In the genomic region with DNA sequence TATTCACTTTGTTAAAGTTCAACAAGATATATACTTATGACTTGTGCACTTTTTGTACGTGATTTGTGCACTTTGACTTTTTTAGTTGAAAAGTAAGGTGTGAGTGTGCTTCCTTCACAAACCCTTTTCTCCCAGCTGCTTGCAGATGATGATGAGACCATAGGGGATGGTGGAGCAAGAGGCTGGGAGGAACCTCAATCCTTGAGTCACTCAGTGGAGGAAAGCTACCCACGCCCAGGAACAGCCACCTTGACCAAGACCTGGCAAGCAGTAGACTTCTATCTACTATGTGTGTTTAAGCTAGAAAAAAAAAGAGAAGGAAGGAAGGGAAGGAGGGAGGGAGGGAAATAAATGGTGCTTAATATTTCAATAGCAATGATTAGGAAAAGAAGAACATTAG, we compare ENCODE assay signal across 22 cellular contexts.
"Had no signal": no experiment of that assay in that cellular context is flagged by ENCODE, and none has a peak within 500 bp of the region (broad histone marks: within the 10 kb centered on the region; RNA-seq: fewer than 3 reads in every experiment).

No MANE protein-coding gene starts in this region.

- H3K27ac Mint-ChIP-seq: endodermal cell; naive thymus-derived CD4-positive, alpha-beta T cell; nephron progenitor cell had no signal

- DNase-seq: effector CD4-positive, alpha-beta T cell; endodermal cell; esophagus squamous epithelium; foreskin keratinocyte; heart left ventricle; hippocampal formation; left colon; left ventricle myocardium superior; mesendoderm; naive thymus-derived CD4-positive, alpha-beta T cell; nephron progenitor cell; posterior cingulate gyrus; sigmoid colon; stimulated activated CD4-positive, alpha-beta T cell treated with anti-CD3 and anti-CD28 coated beads, Interleukin-12 subunit alpha, Interleukin-12 subunit beta, amount 100 ng/mL, for 4 hours; stimulated activated CD4-positive, alpha-beta T cell treated with anti-CD3 and anti-CD28 coated beads, Interleukin-2, amount 100 ng/mL, for 48 hours; stimulated activated naive CD8-positive, alpha-beta T cell treated with anti-CD3 and anti-CD28 coated beads, Interleukin-15, Interleukin-2, amounts not matched to agents 100 U/mL and 50 U/mL, for 24 hours; upper lobe of right lung had no signal

- H3K36me3 ChIP-seq: esophagus squamous epithelium, heart left ventricle, sigmoid colon, tibial nerve, upper lobe of right lung, vagina had no signal

- H3K9me3 ChIP-seq: esophagus squamous epithelium, heart left ventricle, sigmoid colon, tibial nerve, upper lobe of right lung, vagina had no signal

- H3K27ac ChIP-seq: coronary artery, heart left ventricle, sigmoid colon, tibial nerve, upper lobe of right lung, vagina had no signal

- ATAC-seq: foreskin keratinocyte; heart left ventricle; left colon; left ventricle myocardium superior; naive thymus-derived CD4-positive, alpha-beta T cell; stimulated activated naive CD8-positive, alpha-beta T cell treated with anti-CD3 and anti-CD28 coated beads, Interleukin-15, Interleukin-2, amounts not matched to agents 100 U/mL and 50 U/mL, for 24 hours; upper lobe of right lung had no signal

- H3K4me3 Mint-ChIP-seq: endodermal cell; naive thymus-derived CD4-positive, alpha-beta T cell; nephron progenitor cell had no signal

- H3K27me3 ChIP-seq: esophagus squamous epithelium, foreskin keratinocyte, heart left ventricle, sigmoid colon, tibial nerve, upper lobe of right lung, vagina had no signal

- H3K9me3 Mint-ChIP-seq: endodermal cell; naive thymus-derived CD4-positive, alpha-beta T cell; nephron progenitor cell had no signal

- H3K4me3 ChIP-seq: coronary artery, esophagus squamous epithelium, heart left ventricle, lung, sigmoid colon, skin epidermis, tibial nerve, upper lobe of right lung, vagina had no signal

- H3K36me3 Mint-ChIP-seq: naive thymus-derived CD4-positive, alpha-beta T cell had no signal
